Comparison of ENCODE assay signal across 3 cellular contexts in genomic region chr1:234896477-234897364, GRCh38.
TF ChIP-seq lines count a peak whose summit lies in the region.

No MANE protein-coding gene starts in this region.

TF ChIP-seq in IMR-90, 13 proteins besides CTCF, POLR2A, EP300 and RAD21:
- TF ChIP-seq MAZ (IDR thresholded peaks at IDR 0.05; ENCODE audit: borderline replicate concordance, low read depth, low read length) = no peak
- peak; percentile 62; the same call in 1 of the 2 replicates for TF ChIP-seq BHLHE40 (IDR thresholded peaks at IDR 0.05; ENCODE audit: low read depth, low read length)
- no peak for TF ChIP-seq MXI1 (IDR thresholded peaks at IDR 0.05; ENCODE audit: borderline replicate concordance, low read depth, low read length)

TF ChIP-seq in K562, 482 proteins besides CTCF, POLR2A, EP300 and RAD21 (continues in another document):
- no peak for TF ChIP-seq RBM34 (IDR thresholded peaks at IDR 0.05; ENCODE audit: borderline replicate concordance, insufficient read depth, low read length)
- no peak for TF ChIP-seq PHF20 (IDR thresholded peaks at IDR 0.05; ENCODE audit: partially characterized antibody)
- peak; percentile 91 for TF ChIP-seq BCOR (IDR thresholded peaks at IDR 0.05)
- TF ChIP-seq RBM17 (IDR thresholded peaks at IDR 0.05; ENCODE audit: borderline replicate concordance, low read depth, low read length) = no peak
- no peak for TF ChIP-seq NFE2L1 (tag; IDR thresholded peaks at IDR 0.05; ENCODE audit: borderline replicate concordance, low read depth)
- TF ChIP-seq POU5F1 (IDR thresholded peaks at IDR 0.05; ENCODE audit: borderline replicate concordance, low read depth, low read length, partially characterized antibody) = no peak
- TF ChIP-seq, protein P1, sequence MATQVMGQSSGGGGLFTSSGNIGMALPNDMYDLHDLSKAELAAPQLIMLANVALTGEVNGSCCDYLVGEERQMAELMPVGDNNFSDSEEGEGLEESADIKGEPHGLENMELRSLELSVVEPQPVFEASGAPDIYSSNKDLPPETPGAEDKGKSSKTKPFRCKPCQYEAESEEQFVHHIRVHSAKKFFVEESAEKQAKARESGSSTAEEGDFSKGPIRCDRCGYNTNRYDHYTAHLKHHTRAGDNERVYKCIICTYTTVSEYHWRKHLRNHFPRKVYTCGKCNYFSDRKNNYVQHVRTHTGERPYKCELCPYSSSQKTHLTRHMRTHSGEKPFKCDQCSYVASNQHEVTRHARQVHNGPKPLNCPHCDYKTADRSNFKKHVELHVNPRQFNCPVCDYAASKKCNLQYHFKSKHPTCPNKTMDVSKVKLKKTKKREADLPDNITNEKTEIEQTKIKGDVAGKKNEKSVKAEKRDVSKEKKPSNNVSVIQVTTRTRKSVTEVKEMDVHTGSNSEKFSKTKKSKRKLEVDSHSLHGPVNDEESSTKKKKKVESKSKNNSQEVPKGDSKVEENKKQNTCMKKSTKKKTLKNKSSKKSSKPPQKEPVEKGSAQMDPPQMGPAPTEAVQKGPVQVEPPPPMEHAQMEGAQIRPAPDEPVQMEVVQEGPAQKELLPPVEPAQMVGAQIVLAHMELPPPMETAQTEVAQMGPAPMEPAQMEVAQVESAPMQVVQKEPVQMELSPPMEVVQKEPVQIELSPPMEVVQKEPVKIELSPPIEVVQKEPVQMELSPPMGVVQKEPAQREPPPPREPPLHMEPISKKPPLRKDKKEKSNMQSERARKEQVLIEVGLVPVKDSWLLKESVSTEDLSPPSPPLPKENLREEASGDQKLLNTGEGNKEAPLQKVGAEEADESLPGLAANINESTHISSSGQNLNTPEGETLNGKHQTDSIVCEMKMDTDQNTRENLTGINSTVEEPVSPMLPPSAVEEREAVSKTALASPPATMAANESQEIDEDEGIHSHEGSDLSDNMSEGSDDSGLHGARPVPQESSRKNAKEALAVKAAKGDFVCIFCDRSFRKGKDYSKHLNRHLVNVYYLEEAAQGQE (CRISPR knock-in tag; IDR thresholded peaks at IDR 0.05; ENCODE audit: low read depth) = no peak
- TF ChIP-seq SPI1 (IDR thresholded peaks at IDR 0.05; ENCODE audit: borderline replicate concordance, low read depth, low read length) = no peak
- peak; percentile 78 for TF ChIP-seq ZFP36 (IDR thresholded peaks at IDR 0.05; ENCODE audit: low read depth, low read length, partially characterized antibody)
- TF ChIP-seq, protein P2, sequence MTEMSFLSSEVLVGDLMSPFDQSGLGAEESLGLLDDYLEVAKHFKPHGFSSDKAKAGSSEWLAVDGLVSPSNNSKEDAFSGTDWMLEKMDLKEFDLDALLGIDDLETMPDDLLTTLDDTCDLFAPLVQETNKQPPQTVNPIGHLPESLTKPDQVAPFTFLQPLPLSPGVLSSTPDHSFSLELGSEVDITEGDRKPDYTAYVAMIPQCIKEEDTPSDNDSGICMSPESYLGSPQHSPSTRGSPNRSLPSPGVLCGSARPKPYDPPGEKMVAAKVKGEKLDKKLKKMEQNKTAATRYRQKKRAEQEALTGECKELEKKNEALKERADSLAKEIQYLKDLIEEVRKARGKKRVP (CRISPR knock-in tag; IDR thresholded peaks at IDR 0.05) = no peak
- no peak for TF ChIP-seq CHD4 (IDR thresholded peaks at IDR 0.05; ENCODE audit: insufficient read depth, insufficient replicate concordance, low read depth, low read length, poor library complexity, severe bottlenecking)
- peak in 1 of 2 experiments; percentile 30; a peak in 1 of 4 replicates for TF ChIP-seq RCOR1 (IDR thresholded peaks at IDR 0.05; ENCODE audit: borderline replicate concordance in 1 of 2, low read depth in 2 of 2, low read length in 2 of 2)
- TF ChIP-seq KLF10 (CRISPR knock-in tag; IDR thresholded peaks at IDR 0.05) = no peak
- TF ChIP-seq PYGO2 (tag; IDR thresholded peaks at IDR 0.05) = no peak
- TF ChIP-seq RBM25 (IDR thresholded peaks at IDR 0.05; ENCODE audit: low read depth, low read length, severe bottlenecking) = peak; percentile 71
- TF ChIP-seq ZFX (CRISPR knock-in tag; IDR thresholded peaks at IDR 0.05) = no peak
- TF ChIP-seq PTRF (tag; IDR thresholded peaks at IDR 0.05) = no peak
- TF ChIP-seq, protein P3, sequence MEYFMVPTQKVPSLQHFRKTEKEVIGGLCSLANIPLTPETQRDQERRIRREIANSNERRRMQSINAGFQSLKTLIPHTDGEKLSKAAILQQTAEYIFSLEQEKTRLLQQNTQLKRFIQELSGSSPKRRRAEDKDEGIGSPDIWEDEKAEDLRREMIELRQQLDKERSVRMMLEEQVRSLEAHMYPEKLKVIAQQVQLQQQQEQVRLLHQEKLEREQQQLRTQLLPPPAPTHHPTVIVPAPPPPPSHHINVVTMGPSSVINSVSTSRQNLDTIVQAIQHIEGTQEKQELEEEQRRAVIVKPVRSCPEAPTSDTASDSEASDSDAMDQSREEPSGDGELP (CRISPR knock-in tag; IDR thresholded peaks at IDR 0.05; ENCODE audit: borderline replicate concordance) = no peak
- TF ChIP-seq CBFB (CRISPR knock-in tag; IDR thresholded peaks at IDR 0.05) = 0 out of 2 replicates have a peak, but pooled peaks have one; percentile 34
- no peak for TF ChIP-seq ZBTB12 (CRISPR knock-in tag; IDR thresholded peaks at IDR 0.05)
- TF ChIP-seq RAD51 (IDR thresholded peaks at IDR 0.05; ENCODE audit: borderline replicate concordance, low read depth) = no peak
- no peak for TF ChIP-seq TCFL5 (CRISPR knock-in tag; conservative IDR thresholded peaks at IDR 0.05)
- TF ChIP-seq SAP30 (IDR thresholded peaks at IDR 0.05; ENCODE audit: borderline replicate concordance, insufficient read depth, low read depth, low read length, poor library complexity, severe bottlenecking) = no peak
- no peak for TF ChIP-seq PRPF4 (IDR thresholded peaks at IDR 0.05; ENCODE audit: insufficient read depth, low read depth, low read length, poor library complexity, severe bottlenecking)
- TF ChIP-seq EHMT2 (IDR thresholded peaks at IDR 0.05) = no peak
- TF ChIP-seq KDM1A (IDR thresholded peaks at IDR 0.05) = peak; percentile 58 to 77
- TF ChIP-seq ZNF780A (CRISPR knock-in tag; IDR thresholded peaks at IDR 0.05) = no peak
- no peak for TF ChIP-seq TRIM24 (IDR thresholded peaks at IDR 0.05)

TF ChIP-seq in SK-N-SH, 30 proteins besides CTCF, POLR2A, EP300 and RAD21:
- TF ChIP-seq CHD2 (IDR thresholded peaks at IDR 0.05; ENCODE audit: low read length, partially characterized antibody) (no peak), SIN3A (IDR thresholded peaks at IDR 0.05; ENCODE audit: borderline replicate concordance, low read depth, low read length) (no peak), ZBTB33 (IDR thresholded peaks at IDR 0.05; ENCODE audit: borderline replicate concordance, low read depth) (no peak), RFX5 (IDR thresholded peaks at IDR 0.05; ENCODE audit: low read length) (no peak), FOSL2 (IDR thresholded peaks at IDR 0.05; ENCODE audit: borderline replicate concordance, low read depth) (no peak), NFIC (IDR thresholded peaks at IDR 0.05; ENCODE audit: borderline replicate concordance) (no peak), GATA2 (CRISPR knock-in tag; IDR thresholded peaks at IDR 0.05) (no peak), YY1 (IDR thresholded peaks at IDR 0.05; ENCODE audit: low read depth) (no peak), TAF1 (IDR thresholded peaks at IDR 0.05; ENCODE audit: borderline replicate concordance, low read depth, low read length) (no peak), POLR2AphosphoS5 (IDR thresholded peaks at IDR 0.05; ENCODE audit: low read depth, low read length) (no peak)
- TF ChIP-seq, protein P1 (IDR thresholded peaks at IDR 0.05; ENCODE audit: low read depth, low read length) = no peak
- TF ChIP-seq, protein P4, sequence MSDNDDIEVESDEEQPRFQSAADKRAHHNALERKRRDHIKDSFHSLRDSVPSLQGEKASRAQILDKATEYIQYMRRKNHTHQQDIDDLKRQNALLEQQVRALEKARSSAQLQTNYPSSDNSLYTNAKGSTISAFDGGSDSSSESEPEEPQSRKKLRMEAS (IDR thresholded peaks at IDR 0.05; ENCODE audit: low read depth) = no peak
